Comparison of ENCODE assay signal across 24 cellular contexts in genomic region chr13:31875134-31875533, GRCh38.
"Had no signal": no experiment of that assay in that cellular context is flagged by ENCODE, and none has a peak within 500 bp of the region (broad histone marks: within the 10 kb centered on the region; RNA-seq: fewer than 3 reads in every experiment).

No MANE protein-coding gene starts in this region.

- H3K4me1 ChIP-seq: prostate gland, transverse colon had no signal

- H3K36me3 Mint-ChIP-seq: activated naive CD4-positive, alpha-beta T cell treated with anti-CD3 and anti-CD28 coated beads, Interleukin-2, amount 50 U/mL, for 24 hours; natural killer cell treated with Interleukin-12 subunit alpha and Interleukin-12 subunit beta and Interleukin-15 and Interleukin-18, amount 100 ng/mL, for 72 hours; stimulated activated effector memory CD8-positive, alpha-beta T cell treated with anti-CD3 and anti-CD28 coated beads, Interleukin-12 subunit alpha, Interleukin-12 subunit beta, amount 100 ng/mL, for 72 hours had no signal

- DNase-seq: activated CD4-positive, alpha-beta T cell treated with anti-CD3 and anti-CD28 coated beads for 1 hour; activated CD4-positive, alpha-beta T cell treated with anti-CD3 and anti-CD28 coated beads, Interleukin-2, amount 50 U/mL, for 1 hour; activated CD8-positive, alpha-beta T cell treated with anti-CD3 and anti-CD28 coated beads, Interleukin-2, amount 10 ng/mL, durations not matched to agents 7 days and 5 days; activated gamma-delta T cell treated with Interleukin-2 at 50 U/mL for 16 hours; brain microvascular endothelial cell; caudate nucleus; dermis blood vessel endothelial cell; effector CD8-positive, alpha-beta T cell; erythroblast; heart left ventricle; midbrain; ovary; stimulated activated CD4-positive, alpha-beta T cell treated with anti-CD3 and anti-CD28 coated beads, Interleukin-1b, Interleukin-23, amount 100 ng/mL, for 48 hours; stimulated activated naive CD8-positive, alpha-beta T cell treated with anti-CD3 and anti-CD28 coated beads, Interleukin-15, amount 100 ng/mL, for 72 hours; transverse colon had no signal

- H3K27ac ChIP-seq: brain microvascular endothelial cell, ovary, prostate gland, right atrium auricular region, skin epidermis, transverse colon had no signal

- H3K36me3 ChIP-seq: ascending aorta, brain microvascular endothelial cell, heart left ventricle, ovary, prostate gland, right atrium auricular region, transverse colon had no signal

- H3K4me3 ChIP-seq: ascending aorta, heart left ventricle, lung, ovary, prostate gland, right atrium auricular region, skin epidermis, transverse colon had no signal

- H3K27me3 ChIP-seq: ascending aorta, brain microvascular endothelial cell, heart left ventricle, ovary, right atrium auricular region, transverse colon had no signal

- H3K27me3 Mint-ChIP-seq: activated naive CD4-positive, alpha-beta T cell treated with anti-CD3 and anti-CD28 coated beads, Interleukin-2, amount 50 U/mL, for 24 hours; natural killer cell treated with Interleukin-12 subunit alpha and Interleukin-12 subunit beta and Interleukin-15 and Interleukin-18, amount 100 ng/mL, for 72 hours had no signal

- H3K4me1 Mint-ChIP-seq: activated naive CD4-positive, alpha-beta T cell treated with anti-CD3 and anti-CD28 coated beads, Interleukin-2, amount 50 U/mL, for 24 hours; stimulated activated naive CD8-positive, alpha-beta T cell treated with anti-CD3 and anti-CD28 coated beads, Interleukin-15, amount 100 ng/mL, for 72 hours had no signal

- H3K27ac Mint-ChIP-seq: activated CD8-positive, alpha-beta T cell treated with anti-CD3 and anti-CD28 coated beads, Interleukin-2, amount 10 ng/mL, durations not matched to agents 7 days and 5 days; activated naive CD4-positive, alpha-beta T cell treated with anti-CD3 and anti-CD28 coated beads, Interleukin-2, amount 50 U/mL, for 24 hours; natural killer cell treated with Interleukin-12 subunit alpha and Interleukin-12 subunit beta and Interleukin-15 and Interleukin-18, amount 100 ng/mL, for 72 hours; stimulated activated effector memory CD8-positive, alpha-beta T cell treated with anti-CD3 and anti-CD28 coated beads, Interleukin-12 subunit alpha, Interleukin-12 subunit beta, amount 100 ng/mL, for 72 hours; stimulated activated naive CD8-positive, alpha-beta T cell treated with anti-CD3 and anti-CD28 coated beads, Interleukin-15, amount 100 ng/mL, for 72 hours; T-helper 2 cell treated with Interferon-gamma antibody and Interleukin-4, amounts not matched to agents 5 μg/mL and 100 μg/mL, for 36 hours had no signal

- ATAC-seq: activated CD8-positive, alpha-beta T cell treated with anti-CD3 and anti-CD28 coated beads, Interleukin-2, amount 10 ng/mL, durations not matched to agents 7 days and 5 days; natural killer cell treated with Interleukin-12 subunit alpha and Interleukin-12 subunit beta and Interleukin-15 and Interleukin-18, amount 100 ng/mL, for 72 hours; stimulated activated effector memory CD8-positive, alpha-beta T cell treated with anti-CD3 and anti-CD28 coated beads, Interleukin-12 subunit alpha, Interleukin-12 subunit beta, amount 100 ng/mL, for 72 hours; stimulated activated naive CD8-positive, alpha-beta T cell treated with anti-CD3 and anti-CD28 coated beads, Interleukin-15, amount 100 ng/mL, for 72 hours had no signal

- H3K9me3 ChIP-seq: ascending aorta, heart left ventricle, ovary, prostate gland, right atrium auricular region, transverse colon had no signal

- H3K4me3 Mint-ChIP-seq: activated CD8-positive, alpha-beta T cell treated with anti-CD3 and anti-CD28 coated beads, Interleukin-2, amount 10 ng/mL, durations not matched to agents 7 days and 5 days; activated naive CD4-positive, alpha-beta T cell treated with anti-CD3 and anti-CD28 coated beads, Interleukin-2, amount 50 U/mL, for 24 hours; natural killer cell treated with Interleukin-12 subunit alpha and Interleukin-12 subunit beta and Interleukin-15 and Interleukin-18, amount 100 ng/mL, for 72 hours; stimulated activated effector memory CD8-positive, alpha-beta T cell treated with anti-CD3 and anti-CD28 coated beads, Interleukin-12 subunit alpha, Interleukin-12 subunit beta, amount 100 ng/mL, for 72 hours; stimulated activated naive CD8-positive, alpha-beta T cell treated with anti-CD3 and anti-CD28 coated beads, Interleukin-15, amount 100 ng/mL, for 72 hours; T-helper 2 cell treated with Interferon-gamma antibody and Interleukin-4, amounts not matched to agents 5 μg/mL and 100 μg/mL, for 36 hours had no signal
